ENCODE assay signal across 8 cellular contexts in genomic region chr2:231601356-231602229, GRCh38. TPM values are rescaled to one million over a fixed set of nuclear protein-coding genes. Genes with fewer than 3 reads are reported as not detected.
DNase-seq lines count a peak whose midpoint lies in the region; ATAC-seq, FAIRE-seq and TF ChIP-seq lines count a peak whose summit lies in the region.

No MANE protein-coding gene starts in this region.

- DNase-seq in D721Med (ENCODE audit: insufficient read length, low spot score) (peak; percentile 81), NCI-H82 (lab: John Stamatoyannopoulos, UW) (peak; percentile 96), dermis blood vessel endothelial cell (peak; percentile 92), lung microvascular endothelial cell (ENCODE audit: low read depth in 2 of 2) (peak; percentile 77 to 82)
- DNase-seq in activated CD4-positive, alpha-beta T cell treated with anti-CD3 and anti-CD28 coated beads, Interleukin-2, amount 50 U/mL, for 48 hours = peak; percentile 90 to 91
- DNase-seq in stimulated activated CD8-positive, alpha-beta memory T cell treated with anti-CD3 and anti-CD28 coated beads, Interleukin-12 subunit alpha, Interleukin-12 subunit beta, amount 100 ng/mL, for 4 hours (ENCODE audit: low read depth) = peak; percentile 42

- FAIRE-seq in D721Med (lab: Jason Lieb, UNC) = peak; percentile 90

- TF ChIP-seq CTCF in D721Med (IDR thresholded peaks at IDR 0.05; ENCODE audit: insufficient read depth, missing control alignments) = peak; percentile 87

- peak; percentile 40 for ATAC-seq in HG02973 (IDR thresholded peaks at IDR 0.05; ENCODE audit: unreplicated experiment)
- ATAC-seq in HG02981 (IDR thresholded peaks at IDR 0.05; ENCODE audit: unreplicated experiment) = no peak

RNA-seq across cellular contexts. Expression of gene TEX44, which starts 8.9 kb away (rescaled TPM):
- total RNA-seq in dermis blood vessel endothelial cell (not detected in 2 replicates), lung microvascular endothelial cell (not detected in 2 replicates)

Comparison
In these comparisons a context has a peak if more than half of its experiments do, and no peak if none do; other contexts are left out.
1. DNase-seq: peak in every context shown above with its lines; median percentile 96 in NCI-H82; 92 in dermis blood vessel endothelial cell; 90 in activated CD4-positive, alpha-beta T cell treated with anti-CD3 and anti-CD28 coated beads, Interleukin-2, amount 50 U/mL, for 48 hours; 81 in D721Med; 80 in lung microvascular endothelial cell; 42 in stimulated activated CD8-positive, alpha-beta memory T cell treated with anti-CD3 and anti-CD28 coated beads, Interleukin-12 subunit alpha, Interleukin-12 subunit beta, amount 100 ng/mL, for 4 hours.